8 cellular contexts compared by ENCODE assay signal in the genomic region with DNA sequence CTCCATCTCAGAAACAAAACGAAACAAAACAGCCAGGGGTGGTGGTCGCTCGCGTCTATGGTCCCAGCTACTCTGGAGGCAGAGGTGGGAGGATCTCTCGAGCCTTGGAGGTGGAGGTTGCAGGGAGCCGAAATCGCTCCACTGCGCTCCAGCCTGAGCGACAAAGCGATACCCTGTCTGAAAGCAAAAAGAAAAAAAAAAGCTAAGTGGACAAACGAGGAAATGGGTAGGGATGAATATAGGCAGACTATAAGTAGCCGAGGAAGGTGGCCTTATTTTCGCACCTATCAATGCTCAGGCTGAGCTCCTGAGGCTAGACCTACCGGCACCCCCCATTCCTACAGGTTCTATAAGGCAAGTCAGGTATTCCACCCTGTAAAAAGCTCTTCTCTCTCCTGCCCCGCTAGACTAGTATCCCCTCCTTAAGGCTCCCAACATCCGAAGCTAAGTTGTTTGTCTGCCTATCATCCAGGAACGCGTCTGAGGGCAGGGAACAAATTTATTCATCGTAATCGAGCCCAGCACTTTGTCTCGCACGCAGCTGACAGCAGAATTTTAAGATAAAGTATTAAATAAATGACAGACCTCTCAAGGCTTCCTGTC. TPM values are rescaled to one million over a fixed set of nuclear protein-coding genes. Genes with fewer than 3 reads are reported as not detected.
DNase-seq lines count a peak whose midpoint lies in the region; ATAC-seq and TF ChIP-seq lines count a peak whose summit lies in the region.

No MANE protein-coding gene starts in this region.

- ATAC-seq in HG02610 (IDR thresholded peaks at IDR 0.05; ENCODE audit: unreplicated experiment), result peak; percentile 26
- ATAC-seq in activated T-helper 17 cell treated with anti-CD3 and anti-CD28 coated beads, Interleukin-2, amount 50 U/mL, for 72 hours (replicated peaks), result peak; percentile 43
- peak; percentile 13 to 28 for ATAC-seq in left cardiac atrium
- ATAC-seq in gastrocnemius medialis, result peak; percentile 40 to 47

- TF ChIP-seq CTCF in gastrocnemius medialis (IDR thresholded peaks at IDR 0.05 in 4 of 5, conservative IDR thresholded peaks at IDR 0.05 in 1 of 5), result no peak

- DNase-seq in activated CD4-positive, alpha-beta T cell treated with anti-CD3 and anti-CD28 coated beads for 48 hours, result peak; percentile 39
- DNase-seq in activated CD4-positive, alpha-beta T cell treated with anti-CD3 and anti-CD28 coated beads, Interleukin-2, amount 50 U/mL, for 1 hour, result no peak
- peak; percentile 32 for DNase-seq in NCI-H1436 (lab: John Stamatoyannopoulos, UW)
- DNase-seq in left cardiac atrium, result no peak
- DNase-seq in gastrocnemius medialis, result no peak
- DNase-seq in activated gamma-delta T cell (lab: John Stamatoyannopoulos, UW), result no peak

- H3K4me3 Mint-ChIP-seq in activated T-helper 17 cell treated with anti-CD3 and anti-CD28 coated beads, Interleukin-2, amount 50 U/mL, for 72 hours, result peak overlapping the region; percentile 94

- in situ Hi-C loops in gastrocnemius medialis (cut with MboI; ENCODE audit: low sequenced_read_pairs in 4 of 4), result no loop called here

- no peaks in the 10 kb centered on the region for H3K9me3 Mint-ChIP-seq in activated T-helper 17 cell treated with anti-CD3 and anti-CD28 coated beads, Interleukin-2, amount 50 U/mL, for 72 hours

- no peaks in the 10 kb centered on the region for H3K27me3 Mint-ChIP-seq in activated T-helper 17 cell treated with anti-CD3 and anti-CD28 coated beads, Interleukin-2, amount 50 U/mL, for 72 hours

- peaks cover 13% of the 10 kb centered on the region for H3K4me1 Mint-ChIP-seq in activated T-helper 17 cell treated with anti-CD3 and anti-CD28 coated beads, Interleukin-2, amount 50 U/mL, for 72 hours

- peak overlapping the region; percentile 86 for H3K27ac Mint-ChIP-seq in activated T-helper 17 cell treated with anti-CD3 and anti-CD28 coated beads, Interleukin-2, amount 50 U/mL, for 72 hours

- H3K27me3 ChIP-seq in gastrocnemius medialis, result no peaks in the 10 kb centered on the region

- H3K36me3 ChIP-seq in gastrocnemius medialis, result peaks cover 0 to 25% of the 10 kb centered on the region in 2 donors

- H3K9me3 ChIP-seq in gastrocnemius medialis, result no peaks in the 10 kb centered on the region

- H3K27ac ChIP-seq in gastrocnemius medialis, result peak overlapping the region; percentile 81 to 89 (median 84)

- peak overlapping the region; percentile 56 to 98 (median 88) for H3K4me3 ChIP-seq in gastrocnemius medialis

- intact Hi-C loops in left cardiac atrium (cut with DNase I), result no loop called here
- intact Hi-C loops in gastrocnemius medialis (cut with DNase I; ENCODE audit: low total_unique reads), result loop anchor here (1.0 to 5.0 kb wide), 2 partner anchors 10 to 468 kb away; a partner anchor contains a TSS

- peaks cover 44% of the 10 kb centered on the region for H3K36me3 Mint-ChIP-seq in activated T-helper 17 cell treated with anti-CD3 and anti-CD28 coated beads, Interleukin-2, amount 50 U/mL, for 72 hours (ENCODE audit: low read depth)

- H3K4me1 ChIP-seq in gastrocnemius medialis, result peaks cover 11 to 18% of the 10 kb centered on the region in 2 donors

- TF ChIP-seq POLR2A in gastrocnemius medialis (IDR thresholded peaks at IDR 0.05), result no peak

RNA-seq across cellular contexts. Expression of a gene that starts 0.6 kb away (rescaled TPM):
- 10 to 100 TPM; 20.4 to 25.6 TPM for total RNA-seq in activated T-helper 17 cell treated with anti-CD3 and anti-CD28 coated beads, Interleukin-2, amount 50 U/mL, for 72 hours
- total RNA-seq in left cardiac atrium (10 to 100 TPM; 11.2 to 14.2 TPM), gastrocnemius medialis (10 to 100 TPM in 2 of 4 donors, 1 to 10 TPM in 2; 7.8 to 14.2 (median 11.6) TPM)

RNA-seq across cellular contexts. Expression of a gene that starts 9.5 kb away (rescaled TPM):
- 10 to 100 TPM; 54.0 to 66.6 TPM for total RNA-seq in activated T-helper 17 cell treated with anti-CD3 and anti-CD28 coated beads, Interleukin-2, amount 50 U/mL, for 72 hours
- total RNA-seq in left cardiac atrium, result 10 to 100 TPM; 22.4 to 23.6 TPM
- total RNA-seq in gastrocnemius medialis, result 10 to 100 TPM; 13.5 to 22.0 (median 17.0) TPM

Comparison
In these comparisons a context has a peak if more than half of its experiments do, and no peak if none do; other contexts are left out.
1. DNase-seq: peak in activated CD4-positive, alpha-beta T cell treated with anti-CD3 and anti-CD28 coated beads for 48 hours (single experiment) and NCI-H1436 (single experiment); none in activated CD4-positive, alpha-beta T cell treated with anti-CD3 and anti-CD28 coated beads, Interleukin-2, amount 50 U/mL, for 1 hour (single experiment), left cardiac atrium (single experiment), gastrocnemius medialis (0 of 2) and activated gamma-delta T cell (single experiment).
2. Peak in every context shown above with its lines, with median percentiles within 50 percentile points of each other: ATAC-seq.